ENCODE assay signal across 10 cellular contexts in genomic region chr1:11707621-11708276, GRCh38. TPM values are rescaled to one million over a fixed set of nuclear protein-coding genes. Genes with fewer than 3 reads are reported as not detected.
DNase-seq lines count a peak whose midpoint lies in the region; ATAC-seq and TF ChIP-seq lines count a peak whose summit lies in the region.
"Had no signal": no experiment of that assay in that cellular context is flagged by ENCODE, and none has a peak within 500 bp of the region (broad histone marks: within the 10 kb centered on the region; RNA-seq: fewer than 3 reads in every experiment).

No MANE protein-coding gene starts in this region.

- H3K79me2 ChIP-seq in PC-3 (ENCODE audit: low read length): no peaks in the 10 kb centered on the region

- no peak for TF ChIP-seq CTCF in testis (IDR thresholded peaks at IDR 0.05)
- no peak for TF ChIP-seq CTCF in PC-3 (conservative IDR thresholded peaks at IDR 0.05; ENCODE audit: low read depth, low read length)
- TF ChIP-seq CTCF in esophagus squamous epithelium (IDR thresholded peaks at IDR 0.05): no peak

- H3K4me1 ChIP-seq in testis (peaks cover 6% of the 10 kb centered on the region), PC-3 (ENCODE audit: insufficient read depth, low read length) (no peaks in the 10 kb centered on the region), esophagus squamous epithelium (peaks cover 0 to 7% (median 0%) of the 10 kb centered on the region in 3 donors)

- H3K9me3 ChIP-seq in testis: no peaks in the 10 kb centered on the region
- no peaks in the 10 kb centered on the region for H3K9me3 ChIP-seq in PC-3 (ENCODE audit: low read length)
- H3K9me3 ChIP-seq in esophagus squamous epithelium: no peaks in the 10 kb centered on the region
- H3K9me3 ChIP-seq: A549 had no signal

- BruUV-seq in PC-3 (replicated peaks; lab: Mats Ljungman, UMichigan): no TSS peak

- ATAC-seq in left cardiac atrium (peak; percentile 69 to 88), PC-3 (no peak), HG02870 (IDR thresholded peaks at IDR 0.05; ENCODE audit: unreplicated experiment) (no peak)

- POLR2A ChIA-PET in PC-3 (lab: Charles Lee; ENCODE audit: unreplicated experiment): no interaction called here

- H3K4me3 ChIP-seq in testis (no peak overlapping the region), PC-3 (ENCODE audit: low read length) (no peak overlapping the region), esophagus squamous epithelium (no peak overlapping the region)
- H3K4me3 ChIP-seq: A549 had no signal

- 59 to 66% methylated on average over 10 to 17 of the region's 17 CpGs for whole genome bisulfite sequencing in testis, 2 donors
- WGBS in esophagus squamous epithelium, 2 donors: 25 to 80% methylated on average over 1 to 6 of the region's 17 CpGs

- CTCF ChIA-PET in PC-3 (lab: Charles Lee): no interaction called here

- no peaks in the 10 kb centered on the region for H3K9me2 ChIP-seq in PC-3 (replicated peaks; ENCODE audit: low read length)

- DNase-seq in NCI-H2029 (lab: John Stamatoyannopoulos, UW) (peak; percentile 61), NCI-H2029 treated with DMSO at 0.1 percent for 48 hours (lab: John Stamatoyannopoulos, UW) (no peak), NCI-H510A treated with DMSO at 0.1 percent for 48 hours (lab: John Stamatoyannopoulos, UW) (peak; percentile 81), left cardiac atrium (peak; percentile 66), testis (peak; percentile 82), PC-3 (no peak), esophagus squamous epithelium (lab: John Stamatoyannopoulos, UW) (no peak)
- DNase-seq: activated naive CD4-positive, alpha-beta T cell treated with Interleukin-2 at 50 U/mL for 16 hours had no signal

- intact Hi-C loops in left cardiac atrium (cut with DNase I) (no loop called here), testis (cut with DNase I; ENCODE audit: low total_unique reads) (no loop called here), PC-3 (cut with micrococcal nuclease) (no loop called here), esophagus squamous epithelium (cut with DNase I) (no loop called here)

- no peak overlapping the region for H3K4me2 ChIP-seq in PC-3 (ENCODE audit: low read length)
- H3K4me2 ChIP-seq: A549 had no signal

- H3K27ac ChIP-seq in testis (no peak overlapping the region), PC-3 (ENCODE audit: low read length) (no peak overlapping the region), esophagus squamous epithelium (no peak overlapping the region)
- H3K27ac ChIP-seq: A549 had no signal

- no peaks in the 10 kb centered on the region for H3K27me3 ChIP-seq in testis
- peaks cover 3% of the 10 kb centered on the region; the same call in 1 of the 2 replicates for H3K27me3 ChIP-seq in PC-3 (ENCODE audit: low read length)
- peaks cover 0 to 56% (median 0%) of the 10 kb centered on the region in 4 donors for H3K27me3 ChIP-seq in esophagus squamous epithelium

- no peaks in the 10 kb centered on the region for H3F3A ChIP-seq in PC-3 (ENCODE audit: low read length, unreplicated experiment)

- H3K9ac ChIP-seq in PC-3 (ENCODE audit: low read length): no peak overlapping the region

- H4K20me1 ChIP-seq in PC-3 (ENCODE audit: low read length): no peaks in the 10 kb centered on the region

- no peak for TF ChIP-seq POLR2A in testis (IDR thresholded peaks at IDR 0.05)
- TF ChIP-seq POLR2A in esophagus squamous epithelium (IDR thresholded peaks at IDR 0.05): no peak

- H3K36me3 ChIP-seq in testis (ENCODE audit: low read depth, missing control alignments): no peaks in the 10 kb centered on the region
- no peaks in the 10 kb centered on the region for H3K36me3 ChIP-seq in PC-3 (ENCODE audit: low read depth, low read length)
- H3K36me3 ChIP-seq in esophagus squamous epithelium: no peaks in the 10 kb centered on the region

- no peak overlapping the region for H2AFZ ChIP-seq in PC-3 (ENCODE audit: low read length)

RNA-seq across cellular contexts. Expression of gene DRAXIN, which starts 16.2 kb away (rescaled TPM):
- under 1 TPM in 1 of 2 donors, not detected in 1; 0.06 TPM for total RNA-seq in left cardiac atrium
- under 1 TPM; 0.79 to 0.93 TPM for total RNA-seq in testis
- polyA plus RNA-seq in testis (ENCODE audit: insufficient read depth, low read depth, low replicate concordance): 0.53 TPM
- 0.07 TPM in 1 of 2 replicates, not detected in the other for total RNA-seq in PC-3 (2014; rRNA removed)
- total RNA-seq in esophagus squamous epithelium: not detected

RNA-seq across cellular contexts. Expression of gene MAD2L2, which starts 26.8 kb away (rescaled TPM):
- total RNA-seq in left cardiac atrium (10 to 100 TPM; 20.0 to 24.0 TPM), testis (100 to 1,000 TPM; 115 to 116 TPM), PC-3 (2014; rRNA removed) (127 and 139 TPM in 2 replicates), esophagus squamous epithelium (10 to 100 TPM; 12.1 to 22.8 (median 18.9) TPM)
- 77.0 TPM for polyA plus RNA-seq in testis (ENCODE audit: insufficient read depth, low read depth, low replicate concordance)

RNA-seq across cellular contexts. Expression of gene AGTRAP, which starts 28.2 kb away (rescaled TPM):
- total RNA-seq in left cardiac atrium: 10 to 100 TPM; 25.4 to 25.7 TPM
- 10 to 100 TPM; 64.1 to 75.3 TPM for total RNA-seq in testis
- polyA plus RNA-seq in testis (ENCODE audit: insufficient read depth, low read depth, low replicate concordance): 49.2 TPM
- 73.5 and 76.7 TPM in 2 replicates for total RNA-seq in PC-3 (2014; rRNA removed)
- total RNA-seq in esophagus squamous epithelium: 10 to 100 TPM; 34.5 to 89.5 (median 50.7) TPM

RNA-seq across cellular contexts. Expression of gene FBXO6, which starts 43.7 kb away (rescaled TPM):
- total RNA-seq in left cardiac atrium (1 to 10 TPM; 6.1 to 7.4 TPM), testis (10 to 100 TPM in 1 of 2 donors, 1 to 10 TPM in 1; 7.8 to 17.3 TPM), PC-3 (2014; rRNA removed) (23.5 and 24.6 TPM in 2 replicates), esophagus squamous epithelium (10 to 100 TPM; 11.6 to 20.2 (median 12.2) TPM)
- 15.8 TPM for polyA plus RNA-seq in testis (ENCODE audit: insufficient read depth, low read depth, low replicate concordance)

RNA-seq across cellular contexts. Expression of gene FBXO44, which starts 53.1 kb away (rescaled TPM):
- total RNA-seq in left cardiac atrium: 10 to 100 TPM; 18.7 to 22.3 TPM
- total RNA-seq in testis: 10 to 100 TPM; 28.0 to 31.3 TPM
- 36.4 TPM for polyA plus RNA-seq in testis (ENCODE audit: insufficient read depth, low read depth, low replicate concordance)
- total RNA-seq in PC-3 (2014; rRNA removed): 19.2 and 23.5 TPM in 2 replicates
- 10 to 100 TPM in 1 of 4 donors, 1 to 10 TPM in 3; 5.0 to 20.4 (median 7.0) TPM for total RNA-seq in esophagus squamous epithelium

Comparison
In these comparisons a context has a peak if more than half of its experiments do, and no peak if none do; other contexts are left out.
1. DNase-seq: peak in NCI-H2029 (single experiment), NCI-H510A treated with DMSO at 0.1 percent for 48 hours (single experiment), left cardiac atrium (single experiment) and testis (single experiment); none in NCI-H2029 treated with DMSO at 0.1 percent for 48 hours (single experiment), PC-3 (single experiment) and esophagus squamous epithelium (single experiment).
2. ATAC-seq: peak in left cardiac atrium (2 of 2); none in PC-3 (single experiment) and HG02870 (single experiment).